In genomic region chr11:8581300-8581699, GRCh38 we compare ENCODE assay signal across 1 cellular context.
TF ChIP-seq lines count a peak whose summit lies in the region.

No MANE protein-coding gene starts in this region.

TF ChIP-seq in HepG2, 621 proteins besides CTCF, POLR2A, EP300 and RAD21:
- TF ChIP-seq SNAPC4 (CRISPR knock-in tag; IDR thresholded peaks at IDR 0.05) (no peak), AGO1 (IDR thresholded peaks at IDR 0.05; ENCODE audit: low read depth, low read length, poor library complexity, severe bottlenecking) (no peak), ZNF841 (CRISPR knock-in tag; IDR thresholded peaks at IDR 0.05; ENCODE audit: borderline replicate concordance) (no peak), NKX3-1 (CRISPR knock-in tag; IDR thresholded peaks at IDR 0.05) (no peak), PATZ1 (CRISPR knock-in tag; IDR thresholded peaks at IDR 0.05) (no peak), ZNF747 (CRISPR knock-in tag; IDR thresholded peaks at IDR 0.05; ENCODE audit: borderline replicate concordance) (no peak), LCORL (IDR thresholded peaks at IDR 0.05) (no peak), LCORL (CRISPR knock-in tag; IDR thresholded peaks at IDR 0.05) (no peak)
- TF ChIP-seq, protein P1, sequence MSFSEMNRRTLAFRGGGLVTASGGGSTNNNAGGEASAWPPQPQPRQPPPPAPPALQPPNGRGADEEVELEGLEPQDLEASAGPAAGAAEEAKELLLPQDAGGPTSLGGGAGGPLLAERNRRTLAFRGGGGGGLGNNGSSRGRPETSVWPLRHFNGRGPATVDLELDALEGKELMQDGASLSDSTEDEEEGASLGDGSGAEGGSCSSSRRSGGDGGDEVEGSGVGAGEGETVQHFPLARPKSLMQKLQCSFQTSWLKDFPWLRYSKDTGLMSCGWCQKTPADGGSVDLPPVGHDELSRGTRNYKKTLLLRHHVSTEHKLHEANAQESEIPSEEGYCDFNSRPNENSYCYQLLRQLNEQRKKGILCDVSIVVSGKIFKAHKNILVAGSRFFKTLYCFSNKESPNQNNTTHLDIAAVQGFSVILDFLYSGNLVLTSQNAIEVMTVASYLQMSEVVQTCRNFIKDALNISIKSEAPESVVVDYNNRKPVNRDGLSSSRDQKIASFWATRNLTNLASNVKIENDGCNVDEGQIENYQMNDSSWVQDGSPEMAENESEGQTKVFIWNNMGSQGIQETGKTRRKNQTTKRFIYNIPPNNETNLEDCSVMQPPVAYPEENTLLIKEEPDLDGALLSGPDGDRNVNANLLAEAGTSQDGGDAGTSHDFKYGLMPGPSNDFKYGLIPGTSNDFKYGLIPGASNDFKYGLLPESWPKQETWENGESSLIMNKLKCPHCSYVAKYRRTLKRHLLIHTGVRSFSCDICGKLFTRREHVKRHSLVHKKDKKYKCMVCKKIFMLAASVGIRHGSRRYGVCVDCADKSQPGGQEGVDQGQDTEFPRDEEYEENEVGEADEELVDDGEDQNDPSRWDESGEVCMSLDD (CRISPR knock-in tag; IDR thresholded peaks at IDR 0.05; ENCODE audit: borderline replicate concordance): no peak
